Comparison of ENCODE assay signal across 30 cellular contexts in the genomic region with DNA sequence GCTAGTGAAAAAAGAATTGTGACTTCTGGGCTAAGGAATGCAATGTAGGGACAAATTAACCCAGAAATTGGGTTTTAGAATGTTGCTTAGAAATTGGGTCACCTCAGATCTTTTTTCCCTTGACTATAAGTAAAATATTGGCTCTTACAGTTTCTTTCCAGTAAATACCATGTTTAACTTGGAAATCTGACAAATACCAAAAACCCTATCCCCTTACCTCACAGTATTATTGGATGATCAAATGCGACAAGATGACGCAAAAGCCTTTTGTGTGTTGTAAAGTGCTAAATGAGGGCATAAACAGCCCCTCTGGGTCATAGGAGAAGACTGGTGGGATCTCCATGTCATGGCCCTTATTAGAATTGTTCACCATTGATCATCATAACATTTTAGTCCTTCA. TPM values are rescaled to one million over a fixed set of nuclear protein-coding genes. Genes with fewer than 3 reads are reported as not detected.
"Had no signal": no experiment of that assay in that cellular context is flagged by ENCODE, and none has a peak within 500 bp of the region (broad histone marks: within the 10 kb centered on the region; RNA-seq: fewer than 3 reads in every experiment).

No MANE protein-coding gene starts in this region.

- DNase-seq: colonic mucosa; cortex of kidney; effector CD8-positive, alpha-beta T cell; effector memory CD8-positive, alpha-beta T cell; endodermal cell; foreskin keratinocyte; heart right ventricle; hippocampal formation; left cardiac atrium; left lung; left ventricle myocardium superior; lower lobe of right lung; mesenchymal stem cell; mucosa of descending colon; naive B cell; naive thymus-derived CD8-positive, alpha-beta T cell had no signal

- H3K27ac Mint-ChIP-seq: dendritic cell treated with granulocyte-macrophage colony-stimulating factor and Interleukin-4, amounts not matched to agents 40 ng/mL and 50 ng/mL, for 4 days; effector memory CD8-positive, alpha-beta T cell; endodermal cell; mesothelial cell of epicardium; naive B cell; naive thymus-derived CD8-positive, alpha-beta T cell had no signal

- H3K9me3 Mint-ChIP-seq: dendritic cell treated with granulocyte-macrophage colony-stimulating factor and Interleukin-4, amounts not matched to agents 40 ng/mL and 50 ng/mL, for 4 days; effector memory CD8-positive, alpha-beta T cell; endodermal cell; naive thymus-derived CD8-positive, alpha-beta T cell had no signal

- H3K27me3 Mint-ChIP-seq: effector memory CD8-positive, alpha-beta T cell had no signal

- H3K27ac ChIP-seq: colonic mucosa, esophagus muscularis mucosa, foreskin keratinocyte, gastroesophageal sphincter, heart right ventricle, left lung, lower lobe of right lung had no signal

- H3K36me3 ChIP-seq: colonic mucosa, esophagus muscularis mucosa, gastroesophageal sphincter, heart right ventricle, left lung, lower lobe of right lung had no signal

- H3K4me1 ChIP-seq: colonic mucosa had no signal

- H3K4me3 ChIP-seq: colonic mucosa, esophagus muscularis mucosa, gastroesophageal sphincter, heart right ventricle, left lung, lower lobe of right lung, mucosa of descending colon had no signal

- FAIRE-seq: endometrium, frontal cortex, islet of Langerhans, keratinocyte had no signal

- ATAC-seq: effector memory CD8-positive, alpha-beta T cell; foreskin keratinocyte; gastroesophageal sphincter; heart right ventricle; left cardiac atrium; left lung; left ventricle myocardium superior; lower lobe of right lung; mucosa of descending colon; naive thymus-derived CD8-positive, alpha-beta T cell had no signal

- H3K9me3 ChIP-seq: colonic mucosa, esophagus muscularis mucosa, gastroesophageal sphincter, heart right ventricle, left lung, lower lobe of right lung, mucosa of descending colon had no signal

- H3K36me3 Mint-ChIP-seq: mesothelial cell of epicardium had no signal

- H3K4me3 Mint-ChIP-seq: dendritic cell treated with granulocyte-macrophage colony-stimulating factor and Interleukin-4, amounts not matched to agents 40 ng/mL and 50 ng/mL, for 4 days; effector memory CD8-positive, alpha-beta T cell; endodermal cell; mesothelial cell of epicardium; naive B cell; naive thymus-derived CD8-positive, alpha-beta T cell had no signal

RNA-seq across cellular contexts. Expression of a gene that starts 6.1 kb away (rescaled TPM):
- total RNA-seq: dermis microvascular lymphatic vessel endothelial cell, epithelial cell of proximal tubule, fibroblast of lung, foreskin keratinocyte, kidney epithelial cell, lung microvascular endothelial cell, myocyte had no signal
- polyA plus RNA-seq: foreskin keratinocyte, keratinocyte had no signal
